In the genomic region with DNA sequence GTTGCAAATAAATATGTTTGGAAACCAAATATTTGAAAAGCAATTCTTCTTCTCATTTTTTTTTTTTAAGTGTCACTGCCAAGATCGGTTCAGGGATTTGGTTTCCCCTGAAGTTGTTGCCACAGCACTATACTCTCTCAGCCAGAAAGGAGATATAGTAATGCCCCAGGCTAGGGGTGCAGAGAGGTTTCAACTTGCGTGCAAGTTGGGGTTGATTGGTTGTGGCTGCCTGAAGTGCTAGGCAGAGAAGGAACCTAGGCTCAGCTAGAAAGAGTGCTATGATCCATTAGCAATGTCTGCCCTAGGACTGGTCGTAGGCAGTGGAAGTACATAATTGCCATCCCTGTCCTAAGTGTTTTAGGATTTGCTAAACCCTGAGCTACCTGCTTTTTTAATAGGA, we compare ENCODE assay signal across 16 cellular contexts.
DNase-seq lines count a peak whose midpoint lies in the region; ATAC-seq, FAIRE-seq and TF ChIP-seq lines count a peak whose summit lies in the region.
"Had no signal": no experiment of that assay in that cellular context is flagged by ENCODE, and none has a peak within 500 bp of the region (broad histone marks: within the 10 kb centered on the region; RNA-seq: fewer than 3 reads in every experiment).

No MANE protein-coding gene starts in this region.

- no peak overlapping the region for H4K91ac ChIP-seq in IMR-90 (ENCODE audit: insufficient read depth, low read depth, low read length)

- ATAC-seq in IMR-90 (ENCODE audit: low read depth) (no peak), K562 (peak; percentile 42; the same call in 2 of the 3 replicates), GM21737 (IDR thresholded peaks at IDR 0.05; ENCODE audit: unreplicated experiment) (no peak), HepG2 (no peak)

- H2BK15ac ChIP-seq in IMR-90 (ENCODE audit: low read depth, low read length), result no peak overlapping the region

- H3K79me1 ChIP-seq in IMR-90 (ENCODE audit: low read depth in 1 of 2, low read length in 2 of 2), result no peaks in the 10 kb centered on the region

- no peak overlapping the region for H3K14ac ChIP-seq in IMR-90 (replicated peaks; ENCODE audit: low read depth, low read length)

- H2BK5ac ChIP-seq in IMR-90 (ENCODE audit: low read depth, low read length, poor library complexity, severe bottlenecking), result no peak overlapping the region

- WGBS in IMR-90 (ENCODE audit: extremely low coverage in 2 of 2, insufficient read length in 1 of 2), 2 experiments, result no CpG with 5 or more reads among the region's 3 CpGs
- WGBS in K562 (ENCODE audit: insufficient coverage, low coverage, missing lambda C conversion rate), result 7% methylated on average over 3 of the region's 3 CpGs
- WGBS in HepG2 (ENCODE audit: low lambda C conversion rate), result 33% methylated on average over 3 of the region's 3 CpGs

- intact Hi-C loops in IMR-90 (cut with micrococcal nuclease) (no loop called here), K562 (cut with micrococcal nuclease) (no loop called here), HepG2 (cut with micrococcal nuclease; ENCODE audit: unreplicated experiment) (no loop called here)

- no peak overlapping the region for H2BK20ac ChIP-seq in IMR-90 (ENCODE audit: low read depth, low read length)

- H2BK120ac ChIP-seq in IMR-90 (ENCODE audit: low read depth, low read length), result no peak overlapping the region

- H2AK5ac ChIP-seq in IMR-90 (ENCODE audit: low read depth, low read length), result no peak overlapping the region

- no peak overlapping the region for H3K4me3 ChIP-seq in IMR-90 (ENCODE audit: insufficient read depth, low read depth, low read length)
- H3K4me3 ChIP-seq in K562, result no peak overlapping the region
- no peak overlapping the region for H3K4me3 ChIP-seq in HepG2 (replicated peaks in 1 of 3; ENCODE audit: insufficient read depth in 1 of 3, low read depth in 2 of 3, low read length in 3 of 3)

- H3K27ac ChIP-seq in IMR-90 (ENCODE audit: insufficient read depth, low read length) (no peak overlapping the region), K562 (ENCODE audit: extremely low read depth, low read depth, low read length) (no peak overlapping the region), HepG2 (ENCODE audit: extremely low read length, insufficient read depth, low read length) (no peak overlapping the region)
- H3K27ac ChIP-seq: KMS-11 had no signal

- H3K36me3 ChIP-seq in IMR-90 (ENCODE audit: control insufficient read depth, insufficient read depth, low read length), result no peaks in the 10 kb centered on the region
- H3K36me3 ChIP-seq in K562 (ENCODE audit: control insufficient read depth, insufficient read depth, low read length), result no peaks in the 10 kb centered on the region
- H3K36me3 ChIP-seq in HepG2 (replicated peaks in 1 of 2; ENCODE audit: control insufficient read depth in 1 of 2, insufficient read depth in 2 of 2, low read length in 2 of 2), result no peaks in the 10 kb centered on the region

- BruUV-seq in IMR-90 (replicated peaks; lab: Mats Ljungman, UMichigan) (no TSS peak), K562 (replicated peaks; lab: Mats Ljungman, UMichigan) (no TSS peak), HepG2 (replicated peaks; lab: Mats Ljungman, UMichigan) (no TSS peak)

- peaks cover 4% of the 10 kb centered on the region; the same call in 1 of the 2 replicates for H3K27me3 ChIP-seq in IMR-90 (ENCODE audit: control insufficient read depth, insufficient read depth, low read length)
- peaks cover 15 to 55% of the 10 kb centered on the region in 2 experiments; a peak in 4 of 5 replicates for H3K27me3 ChIP-seq in K562 (ENCODE audit: control insufficient read depth in 2 of 2, insufficient read depth in 2 of 2, low read length in 2 of 2)
- H3K27me3 ChIP-seq in HepG2 (ENCODE audit: control insufficient read depth in 1 of 2, insufficient read depth in 2 of 2, low read length in 2 of 2), result peaks cover 0 to 23% of the 10 kb centered on the region in 2 experiments; a peak in 1 of 5 replicates

- no peak for TF ChIP-seq POLR2A in IMR-90 (IDR thresholded peaks at IDR 0.05; ENCODE audit: low read depth, low read length)
- TF ChIP-seq POLR2A in K562 (conservative IDR thresholded peaks at IDR 0.05), result no peak
- TF ChIP-seq POLR2A in HepG2 (IDR thresholded peaks at IDR 0.05; ENCODE audit: insufficient read depth in 1 of 2, low read depth in 2 of 2, low read length in 2 of 2), result no peak

- TF ChIP-seq RAD21 in IMR-90 (IDR thresholded peaks at IDR 0.05; ENCODE audit: low read length) (no peak), K562 (CRISPR knock-in tag; conservative IDR thresholded peaks at IDR 0.05 in 1 of 2, IDR thresholded peaks at IDR 0.05 in 1 of 2) (no peak), HepG2 (CRISPR knock-in tag; IDR thresholded peaks at IDR 0.05) (no peak)

- H3K9ac ChIP-seq in IMR-90 (ENCODE audit: low read depth, low read length) (no peak overlapping the region), K562 (ENCODE audit: insufficient read depth in 1 of 2, low read depth in 2 of 2, low read length in 2 of 2) (no peak overlapping the region), HepG2 (ENCODE audit: insufficient read depth, low read depth, low read length) (no peak overlapping the region)
- H3K9ac ChIP-seq: KMS-11 had no signal

- H3K18ac ChIP-seq in IMR-90 (ENCODE audit: low read depth, low read length), result no peak overlapping the region

- H3K79me2 ChIP-seq in K562 (ENCODE audit: control insufficient read depth, insufficient read depth, low read length) (no peaks in the 10 kb centered on the region), HepG2 (ENCODE audit: insufficient read depth, low read length) (no peaks in the 10 kb centered on the region)

- no peak overlapping the region for H3K4me2 ChIP-seq in IMR-90 (ENCODE audit: low read depth, low read length)
- H3K4me2 ChIP-seq in K562 (ENCODE audit: insufficient read depth, low read length), result no peak overlapping the region
- H3K4me2 ChIP-seq in HepG2 (ENCODE audit: low read depth, low read length), result no peak overlapping the region
- H3K4me2 ChIP-seq: KMS-11 had no signal

- POLR2A ChIA-PET in IMR-90 (lab: Charles Lee; ENCODE audit: unreplicated experiment) (interaction anchor here (0.7 kb wide), 1 partner anchor 11 kb away, joined by 4 read pairs; no protein-coding TSS in a partner anchor), K562 (lab: Yijun Ruan, JAX) (interaction anchor here (1.7 kb wide), 1 partner anchor 15 kb away, joined by 4 read pairs; no protein-coding TSS in a partner anchor), HepG2 (lab: Yijun Ruan, JAX) (no interaction called here)

- H4K20me1 ChIP-seq in IMR-90 (ENCODE audit: insufficient read depth, low read length) (no peaks in the 10 kb centered on the region), K562 (replicated peaks; ENCODE audit: control insufficient read depth, insufficient read depth, low read length) (no peaks in the 10 kb centered on the region), HepG2 (ENCODE audit: insufficient read depth, low read length) (no peaks in the 10 kb centered on the region)

- TF ChIP-seq EP300 in K562 (IDR thresholded peaks at IDR 0.05; ENCODE audit: low read length) (no peak), HepG2 (IDR thresholded peaks at IDR 0.05; ENCODE audit: low read depth in 2 of 2, low read length in 2 of 2) (no peak), HepG2 (CRISPR knock-in tag; IDR thresholded peaks at IDR 0.05; ENCODE audit: borderline replicate concordance) (no peak)

- in situ Hi-C loops in IMR-90 (cut with MboI; ENCODE audit: low sequenced_read_pairs), result no loop called here
- in situ Hi-C loops in K562 (cut with MboI), result no loop called here
- in situ Hi-C loops in HepG2 (cut with HindIII; ENCODE audit: extremely low pct_ligation_motif_present, low pct_unique_long_range_greater_than_20kb), result no loop called here
- in situ Hi-C loops in KBM-7 (cut with MboI; ENCODE audit: low pct_unique_long_range_greater_than_20kb, low sequenced_read_pairs), result no loop called here

- H4K5ac ChIP-seq in IMR-90 (ENCODE audit: low read depth, low read length), result no peak overlapping the region

- FAIRE-seq in K562 (lab: Jason Lieb, UNC), result no peak
- no peak for FAIRE-seq in HepG2 (lab: Jason Lieb, UNC)
- FAIRE-seq: A204.1 had no signal

- TF ChIP-seq CTCF in AG09319 (IDR thresholded peaks at IDR 0.05; ENCODE audit: low read depth, low read length) (no peak), IMR-90 (conservative IDR thresholded peaks at IDR 0.05; ENCODE audit: low read depth, low read length) (no peak), K562 (IDR thresholded peaks at IDR 0.05 in 2 of 3, conservative IDR thresholded peaks at IDR 0.05 in 1 of 3; ENCODE audit: insufficient read depth in 2 of 3, low read depth in 1 of 3, low read length in 3 of 3) (no peak), HepG2 (CRISPR knock-in tag; IDR thresholded peaks at IDR 0.05) (no peak)

- H3K4ac ChIP-seq in IMR-90 (ENCODE audit: low read depth, low read length), result no peak overlapping the region

- DNase-seq in AG09319 (ENCODE audit: extremely low read depth, low read depth) (peak; percentile 83), IMR-90 (no peak), K562 (ENCODE audit: extremely low read depth in 1 of 4, low spot score in 3 of 4) (no peak), fibroblast of the conjunctiva (ENCODE audit: low read depth) (peak; percentile 59), HepG2 (ENCODE audit: low spot score) (no peak), KBM-7 (no peak)
- DNase-seq: COR-L47, NCI-H1092, NCI-H146, NCI-H2107, NCI-H345, NCI-H526, RPMI8226 had no signal

- dilution Hi-C loops in IMR-90 (cut with HindIII; ENCODE audit: low sequenced_read_pairs, unreplicated experiment), result no loop called here

- no peaks in the 10 kb centered on the region; the same call in 1 of the 2 replicates for H3K9me1 ChIP-seq in IMR-90 (ENCODE audit: insufficient read depth, low read length)
- no peaks in the 10 kb centered on the region for H3K9me1 ChIP-seq in K562 (ENCODE audit: control insufficient read depth, insufficient read depth, low read length)

- H3K56ac ChIP-seq in IMR-90 (ENCODE audit: extremely low read depth, insufficient read depth, low read length), result no peak overlapping the region

- H2AFZ ChIP-seq in IMR-90 (replicated peaks; ENCODE audit: low read length, poor library complexity) (peak overlapping the region; percentile 44), K562 (ENCODE audit: low read depth, low read length) (no peak overlapping the region), HepG2 (ENCODE audit: low read length) (no peak overlapping the region)

- no peak overlapping the region for H3K23ac ChIP-seq in IMR-90 (ENCODE audit: low read depth, low read length)

- H2AK9ac ChIP-seq in IMR-90 (replicated peaks; ENCODE audit: low read depth, low read length, poor library complexity), result peak overlapping the region; percentile 18

- H3K4me1 ChIP-seq in IMR-90 (ENCODE audit: control insufficient read depth, insufficient read depth, low read length) (peaks cover 4% of the 10 kb centered on the region; the same call in 1 of the 2 replicates), K562 (replicated peaks in 1 of 2; ENCODE audit: control insufficient read depth in 2 of 2, insufficient read depth in 2 of 2, low read length in 2 of 2) (no peaks in the 10 kb centered on the region), HepG2 (ENCODE audit: insufficient read depth, low read length) (no peaks in the 10 kb centered on the region)

- CTCF ChIA-PET in IMR-90 (lab: Yijun Ruan, JAX), result no interaction called here
- CTCF ChIA-PET in K562 (lab: Yijun Ruan, JAX; ENCODE audit: low intra/inter-chr PET ratio), result no interaction called here
- CTCF ChIA-PET in HepG2 (lab: Yijun Ruan, JAX; ENCODE audit: low intra/inter-chr PET ratio, low total read pairs), result no interaction called here

- H3K9me3 ChIP-seq in IMR-90 (ENCODE audit: control insufficient read depth, insufficient read depth, low read length), result no peaks in the 10 kb centered on the region
- H3K9me3 ChIP-seq in K562 (replicated peaks; ENCODE audit: control insufficient read depth, insufficient read depth, low read depth, low read length), result no peaks in the 10 kb centered on the region
- H3K9me3 ChIP-seq in HepG2 (ENCODE audit: low read length), result no peaks in the 10 kb centered on the region

- H4K8ac ChIP-seq in IMR-90 (ENCODE audit: low read depth in 2 of 2, low read length in 2 of 2), result no peak overlapping the region

Comparison
In these comparisons a context has a peak if more than half of its experiments do, and no peak if none do; other contexts are left out.
1. DNase-seq: peak in AG09319 (single experiment) and fibroblast of the conjunctiva (single experiment); none in IMR-90 (single experiment), K562 (0 of 4), HepG2 (single experiment) and KBM-7 (single experiment).